24 cellular contexts compared by ENCODE assay signal in genomic region chr9:71752352-71752751, GRCh38. TPM values are rescaled to one million over a fixed set of nuclear protein-coding genes. Genes with fewer than 3 reads are reported as not detected.
A peak's percentile ranks its signal among the peaks of the same experiment; 100 is the strongest.
DNase-seq lines count a peak whose midpoint lies in the region; ATAC-seq and TF ChIP-seq lines count a peak whose summit lies in the region.
"Had no signal": no experiment of that assay in that cellular context is flagged by ENCODE, and none has a peak within 500 bp of the region (broad histone marks: within the 10 kb centered on the region; RNA-seq: fewer than 3 reads in every experiment).

No MANE protein-coding gene starts in this region.

- intact Hi-C loops in cardiac septum (cut with DNase I) = no loop called here

- H3K9me3 ChIP-seq in CD4-positive, CD25-positive, alpha-beta regulatory T cell (ENCODE audit: control insufficient read depth in 2 of 2, low read length in 2 of 2) = no peaks in the 10 kb centered on the region
- no peaks in the 10 kb centered on the region for H3K9me3 ChIP-seq in ectodermal cell (ENCODE audit: control insufficient read depth, low read length)
- H3K9me3 ChIP-seq: gastroesophageal sphincter, right atrium auricular region, SJSA1, spleen, upper lobe of left lung had no signal

- no peaks in the 10 kb centered on the region for H3K27me3 ChIP-seq in CD4-positive, CD25-positive, alpha-beta regulatory T cell (ENCODE audit: control insufficient read depth, insufficient read depth, low read length)
- H3K27me3 ChIP-seq in ectodermal cell (ENCODE audit: control insufficient read depth, insufficient read depth, low read length, poor library complexity, severe bottlenecking) = no peaks in the 10 kb centered on the region
- H3K27me3 ChIP-seq: gastroesophageal sphincter, right atrium auricular region, SJSA1, spleen, upper lobe of left lung had no signal

- WGBS in ectodermal cell, 2 experiments = no CpG with 5 or more reads among the region's 1 CpG

- H3K36me3 Mint-ChIP-seq in CD4-positive, CD25-positive, alpha-beta regulatory T cell = peaks cover 26% of the 10 kb centered on the region
- H3K36me3 Mint-ChIP-seq in neural crest cell (ENCODE audit: low read depth) = peaks cover 14% of the 10 kb centered on the region

- peaks cover 45 to 75% (median 61%) of the 10 kb centered on the region in 4 donors for H3K4me1 Mint-ChIP-seq in CD4-positive, CD25-positive, alpha-beta regulatory T cell
- H3K4me1 Mint-ChIP-seq in neural crest cell = peaks cover 60% of the 10 kb centered on the region

- peak overlapping the region; percentile 29 for H3K27ac ChIP-seq in CD4-positive, CD25-positive, alpha-beta regulatory T cell (ENCODE audit: insufficient read depth, low read length, poor library complexity, severe bottlenecking)
- peak overlapping the region; percentile 89 for H3K27ac ChIP-seq in ectodermal cell (ENCODE audit: insufficient read depth, low read depth, low read length, poor library complexity, severe bottlenecking)
- H3K27ac ChIP-seq: C4-2B, gastroesophageal sphincter, right atrium auricular region, SJSA1 had no signal

- peaks cover 35% of the 10 kb centered on the region for H3K4me1 ChIP-seq in CD4-positive, CD25-positive, alpha-beta regulatory T cell (ENCODE audit: control insufficient read depth, insufficient read depth, low read length, poor library complexity, severe bottlenecking)
- H3K4me1 ChIP-seq in ectodermal cell (ENCODE audit: control insufficient read depth, insufficient read depth, low read length) = peaks cover 24% of the 10 kb centered on the region

- no peaks in the 10 kb centered on the region for H3K27me3 Mint-ChIP-seq in CD4-positive, CD25-positive, alpha-beta regulatory T cell
- H3K27me3 Mint-ChIP-seq in neural crest cell (ENCODE audit: low read depth) = no peaks in the 10 kb centered on the region
- H3K27me3 Mint-ChIP-seq: activated naive CD8-positive, alpha-beta T cell treated with anti-CD3 and anti-CD28 coated beads for 36 hours; T-cell had no signal

- DNase-seq in CD4-positive, CD25-positive, alpha-beta regulatory T cell = no peak
- DNase-seq in NCI-H1105 (lab: John Stamatoyannopoulos, UW) = peak; percentile 56
- DNase-seq in neural crest cell (ENCODE audit: low read depth, low spot score) = no peak
- DNase-seq in cardiac septum (ENCODE audit: low spot score) = no peak
- no peak for DNase-seq in NCI-H2107 treated with DMSO at 0.1 percent for 48 hours (lab: John Stamatoyannopoulos, UW; ENCODE audit: unreplicated experiment)
- DNase-seq: activated CD4-positive, alpha-beta T cell treated with anti-CD3 and anti-CD28 coated beads, Interleukin-2, amount 50 U/mL, for 4 hours; activated CD8-positive, alpha-beta memory T cell treated with anti-CD3 and anti-CD28 coated beads, Interleukin-2, amount 50 U/mL, for 4 hours; activated naive CD8-positive, alpha-beta T cell treated with anti-CD3 and anti-CD28 coated beads for 36 hours; aorta; caudate nucleus; hypothalamus; midbrain; NCI-H1048; NCI-H446; spleen; T-cell; upper lobe of left lung had no signal

- peak overlapping the region in 2 of 4 donors; percentile 31 to 44 for H3K4me3 Mint-ChIP-seq in CD4-positive, CD25-positive, alpha-beta regulatory T cell
- no peak overlapping the region for H3K4me3 Mint-ChIP-seq in neural crest cell
- H3K4me3 Mint-ChIP-seq: activated naive CD8-positive, alpha-beta T cell treated with anti-CD3 and anti-CD28 coated beads for 36 hours; nephron had no signal

- no peak for TF ChIP-seq CTCF in neural crest cell (conservative IDR thresholded peaks at IDR 0.05)

- H3K9me3 Mint-ChIP-seq in CD4-positive, CD25-positive, alpha-beta regulatory T cell = no peaks in the 10 kb centered on the region
- H3K9me3 Mint-ChIP-seq in neural crest cell = no peaks in the 10 kb centered on the region
- H3K9me3 Mint-ChIP-seq: activated naive CD8-positive, alpha-beta T cell treated with anti-CD3 and anti-CD28 coated beads for 36 hours; nephron; T-cell had no signal

- ATAC-seq in CD4-positive, CD25-positive, alpha-beta regulatory T cell (ENCODE audit: low read depth in 2 of 2) = no peak
- no peak for ATAC-seq in GM21825 (IDR thresholded peaks at IDR 0.05; ENCODE audit: unreplicated experiment)
- ATAC-seq: gastroesophageal sphincter, T-cell had no signal

- no peak overlapping the region for H3K4me3 ChIP-seq in CD4-positive, CD25-positive, alpha-beta regulatory T cell (ENCODE audit: low read depth, low read length)
- H3K4me3 ChIP-seq in ectodermal cell (ENCODE audit: insufficient read depth, low read depth, low read length) = no peak overlapping the region
- H3K4me3 ChIP-seq: gastroesophageal sphincter, right atrium auricular region, SJSA1, spleen, upper lobe of left lung had no signal

- H3K27ac Mint-ChIP-seq in CD4-positive, CD25-positive, alpha-beta regulatory T cell = peak overlapping the region in 1 of 3 donors; percentile 8
- peak overlapping the region; percentile 98 for H3K27ac Mint-ChIP-seq in neural crest cell (ENCODE audit: unreplicated experiment)
- H3K27ac Mint-ChIP-seq: activated naive CD8-positive, alpha-beta T cell treated with anti-CD3 and anti-CD28 coated beads for 36 hours; nephron had no signal

- peaks cover 28% of the 10 kb centered on the region for H3K36me3 ChIP-seq in CD4-positive, CD25-positive, alpha-beta regulatory T cell (ENCODE audit: control insufficient read depth, insufficient read depth, low read length)
- peaks cover 27% of the 10 kb centered on the region for H3K36me3 ChIP-seq in ectodermal cell (ENCODE audit: control insufficient read depth, insufficient read depth, low read length)
- H3K36me3 ChIP-seq: right atrium auricular region had no signal

RNA-seq across cellular contexts. Expression of gene CEMIP2, which starts 16.0 kb away (rescaled TPM):
- total RNA-seq in CD4-positive, CD25-positive, alpha-beta regulatory T cell = 407 TPM
- 10 to 100 TPM; 25.8 to 29.0 (median 27.9) TPM for polyA plus RNA-seq in CD4-positive, CD25-positive, alpha-beta regulatory T cell
- 175 TPM for polyA plus RNA-seq in ectodermal cell (2013, experiment 1 of 4)
- polyA plus RNA-seq in ectodermal cell (2013, experiment 2 of 4) = 268 TPM
- 178 TPM for polyA plus RNA-seq in ectodermal cell (2013, experiment 3 of 4)
- 214 TPM for polyA plus RNA-seq in ectodermal cell (2013, experiment 4 of 4)
- total RNA-seq in neural crest cell (90.2 and 94.4 TPM in 2 replicates), cardiac septum (11.2 TPM)
